Comparison of ENCODE assay signal across 9 cellular contexts in genomic region chr6:144346719-144347446, GRCh38.
DNase-seq lines count a peak whose midpoint lies in the region; ATAC-seq, FAIRE-seq and TF ChIP-seq lines count a peak whose summit lies in the region.
"Had no signal": no experiment of that assay in that cellular context is flagged by ENCODE, and none has a peak within 500 bp of the region (broad histone marks: within the 10 kb centered on the region; RNA-seq: fewer than 3 reads in every experiment).

No MANE protein-coding gene starts in this region.

- no peak for DNase-seq in CD4-positive, CD25-positive, alpha-beta regulatory T cell
- peak; percentile 62 for DNase-seq in HTR-8/SVneo (ENCODE audit: insufficient read length, low spot score)
- DNase-seq in astrocyte (ENCODE audit: low read depth) = peak; percentile 82
- no peak for DNase-seq in naive B cell
- DNase-seq in hypothalamus (lab: John Stamatoyannopoulos, UW) = no peak
- DNase-seq in amygdala (lab: John Stamatoyannopoulos, UW) = no peak
- DNase-seq in AML-193 (lab: John Stamatoyannopoulos, UW) = no peak
- no peak for DNase-seq in germinal center (ENCODE audit: low spot score)
- DNase-seq: left cardiac atrium had no signal

- FAIRE-seq in HTR-8/SVneo (lab: Jason Lieb, UNC) (no peak), astrocyte (lab: Jason Lieb, UNC) (no peak)

- no peaks in the 10 kb centered on the region for H3K27me3 Mint-ChIP-seq in CD4-positive, CD25-positive, alpha-beta regulatory T cell
- no peaks in the 10 kb centered on the region for H3K27me3 Mint-ChIP-seq in astrocyte (ENCODE audit: low read depth, unreplicated experiment)
- H3K27me3 Mint-ChIP-seq in naive B cell = no peaks in the 10 kb centered on the region

- H3K79me2 ChIP-seq in astrocyte (ENCODE audit: insufficient read depth, low read length) = peaks cover 48% of the 10 kb centered on the region

- peak overlapping the region; percentile 44 for H2AFZ ChIP-seq in astrocyte (ENCODE audit: low read depth, low read length)

- no peaks in the 10 kb centered on the region for H3K27me3 ChIP-seq in CD4-positive, CD25-positive, alpha-beta regulatory T cell (ENCODE audit: control insufficient read depth, insufficient read depth, low read length)
- no peaks in the 10 kb centered on the region for H3K27me3 ChIP-seq in astrocyte (ENCODE audit: insufficient read depth, low read length)

- no peak for ATAC-seq in CD4-positive, CD25-positive, alpha-beta regulatory T cell (ENCODE audit: low read depth in 2 of 2)
- no peak for ATAC-seq in naive B cell (ENCODE audit: low read depth in 2 of 2)

- H4K20me1 ChIP-seq in astrocyte (ENCODE audit: insufficient read depth, low read length) = no peaks in the 10 kb centered on the region

- peak overlapping the region; percentile 72 for H3K4me2 ChIP-seq in astrocyte (ENCODE audit: low read length)

- H3K9ac ChIP-seq in astrocyte (ENCODE audit: low read length) = peak overlapping the region; percentile 45

- no peak for TF ChIP-seq CTCF in astrocyte (IDR thresholded peaks at IDR 0.05; ENCODE audit: insufficient read depth, low read depth, low read length)

- peak overlapping the region; percentile 84 for H3K27ac ChIP-seq in CD4-positive, CD25-positive, alpha-beta regulatory T cell (ENCODE audit: insufficient read depth, low read length, poor library complexity, severe bottlenecking)
- peak overlapping the region; percentile 60 for H3K27ac ChIP-seq in astrocyte (ENCODE audit: low read depth, low read length)

- peaks cover 12% of the 10 kb centered on the region for H3K36me3 Mint-ChIP-seq in CD4-positive, CD25-positive, alpha-beta regulatory T cell
- peaks cover 8% of the 10 kb centered on the region for H3K36me3 Mint-ChIP-seq in astrocyte (ENCODE audit: low read depth, unreplicated experiment)
- H3K36me3 Mint-ChIP-seq in naive B cell = peaks cover 15 to 16% of the 10 kb centered on the region in 2 donors

- H3K4me3 ChIP-seq in CD4-positive, CD25-positive, alpha-beta regulatory T cell (ENCODE audit: low read depth, low read length) = peak overlapping the region; percentile 77
- H3K4me3 ChIP-seq in astrocyte (ENCODE audit: insufficient read depth, low read depth, low read length) = peak overlapping the region; percentile 13

- H3K4me1 ChIP-seq in CD4-positive, CD25-positive, alpha-beta regulatory T cell (ENCODE audit: control insufficient read depth, insufficient read depth, low read length, poor library complexity, severe bottlenecking) = peaks cover 90% of the 10 kb centered on the region
- peaks cover 31% of the 10 kb centered on the region for H3K4me1 ChIP-seq in astrocyte (ENCODE audit: insufficient read depth, low read length)

- no peaks in the 10 kb centered on the region for H3K36me3 ChIP-seq in CD4-positive, CD25-positive, alpha-beta regulatory T cell (ENCODE audit: control insufficient read depth, insufficient read depth, low read length)
- no peaks in the 10 kb centered on the region for H3K36me3 ChIP-seq in astrocyte (ENCODE audit: insufficient read depth, low read length)

- no peaks in the 10 kb centered on the region for H3K9me3 ChIP-seq in CD4-positive, CD25-positive, alpha-beta regulatory T cell (ENCODE audit: control insufficient read depth in 2 of 2, low read length in 2 of 2)
- H3K9me3 ChIP-seq in astrocyte (ENCODE audit: insufficient read depth, low read depth, low read length) = no peaks in the 10 kb centered on the region

- H3K4me3 Mint-ChIP-seq in CD4-positive, CD25-positive, alpha-beta regulatory T cell = peak overlapping the region; percentile 55 to 97 (median 82)
- no peak overlapping the region for H3K4me3 Mint-ChIP-seq in astrocyte (ENCODE audit: unreplicated experiment)
- peak overlapping the region; percentile 64 to 89 (median 74) for H3K4me3 Mint-ChIP-seq in naive B cell

- peaks cover 44 to 93% (median 73%) of the 10 kb centered on the region in 4 donors for H3K4me1 Mint-ChIP-seq in CD4-positive, CD25-positive, alpha-beta regulatory T cell
- peaks cover 52% of the 10 kb centered on the region for H3K4me1 Mint-ChIP-seq in astrocyte (ENCODE audit: low read depth, unreplicated experiment)
- H3K4me1 Mint-ChIP-seq in naive B cell = peaks cover 75 to 93% (median 83%) of the 10 kb centered on the region in 3 donors

- peaks cover 0 to 1% (median 0%) of the 10 kb centered on the region in 7 donors for H3K9me3 Mint-ChIP-seq in CD4-positive, CD25-positive, alpha-beta regulatory T cell
- H3K9me3 Mint-ChIP-seq in astrocyte (ENCODE audit: unreplicated experiment) (no peaks in the 10 kb centered on the region), naive B cell (peaks cover 0 to 3% (median 0%) of the 10 kb centered on the region in 7 donors)

- peak overlapping the region; percentile 90 to 97 (median 94) for H3K27ac Mint-ChIP-seq in CD4-positive, CD25-positive, alpha-beta regulatory T cell
- H3K27ac Mint-ChIP-seq in astrocyte (ENCODE audit: unreplicated experiment) = peak overlapping the region; percentile 92
- H3K27ac Mint-ChIP-seq in naive B cell = peak overlapping the region; percentile 47 to 96 (median 92)

Comparison
In these comparisons a context has a peak if more than half of its experiments do, and no peak if none do; other contexts are left out.
1. DNase-seq: peak in HTR-8/SVneo (single experiment) and astrocyte (single experiment); none in CD4-positive, CD25-positive, alpha-beta regulatory T cell (0 of 3), naive B cell (single experiment), hypothalamus (0 of 51), amygdala (0 of 56), AML-193 (0 of 2) and germinal center (single experiment).
2. Peak in every context shown above with its lines, with median percentiles within 50 percentile points of each other: H3K27ac Mint-ChIP-seq.